1 cellular context compared by ENCODE assay signal in genomic region chr7:143487566-143487965, GRCh38.
TF ChIP-seq lines count a peak whose summit lies in the region.

No MANE protein-coding gene starts in this region.

TF ChIP-seq in endothelial cell of umbilical vein, 7 proteins besides CTCF, POLR2A, EP300 and RAD21:
- TF ChIP-seq MYC (IDR thresholded peaks at IDR 0.05; ENCODE audit: low read depth, low read length) (no peak), EZH2 (IDR thresholded peaks at IDR 0.05; ENCODE audit: borderline replicate concordance, low read depth, low read length, severe bottlenecking) (no peak), JUN (IDR thresholded peaks at IDR 0.05; ENCODE audit: borderline replicate concordance, insufficient read depth, insufficient read length, low read depth) (no peak), MAX (IDR thresholded peaks at IDR 0.05; ENCODE audit: insufficient read depth, insufficient read length) (no peak), FOS (IDR thresholded peaks at IDR 0.05; ENCODE audit: borderline replicate concordance, insufficient read depth, low read length) (no peak), GATA2 (IDR thresholded peaks at IDR 0.05; ENCODE audit: insufficient read depth, insufficient read length, low read depth, low read length) (no peak), POLR2AphosphoS5 (IDR thresholded peaks at IDR 0.05; ENCODE audit: insufficient read depth, low read depth, low read length) (no peak)
